1 cellular context compared by ENCODE assay signal in genomic region chr5:171649002-171649401, GRCh38.
TF ChIP-seq lines count a peak whose summit lies in the region.

No MANE protein-coding gene starts in this region.

TF ChIP-seq in WTC11, 78 proteins besides CTCF, POLR2A, EP300 and RAD21 (continued from another document):
- TF ChIP-seq, protein P1, sequence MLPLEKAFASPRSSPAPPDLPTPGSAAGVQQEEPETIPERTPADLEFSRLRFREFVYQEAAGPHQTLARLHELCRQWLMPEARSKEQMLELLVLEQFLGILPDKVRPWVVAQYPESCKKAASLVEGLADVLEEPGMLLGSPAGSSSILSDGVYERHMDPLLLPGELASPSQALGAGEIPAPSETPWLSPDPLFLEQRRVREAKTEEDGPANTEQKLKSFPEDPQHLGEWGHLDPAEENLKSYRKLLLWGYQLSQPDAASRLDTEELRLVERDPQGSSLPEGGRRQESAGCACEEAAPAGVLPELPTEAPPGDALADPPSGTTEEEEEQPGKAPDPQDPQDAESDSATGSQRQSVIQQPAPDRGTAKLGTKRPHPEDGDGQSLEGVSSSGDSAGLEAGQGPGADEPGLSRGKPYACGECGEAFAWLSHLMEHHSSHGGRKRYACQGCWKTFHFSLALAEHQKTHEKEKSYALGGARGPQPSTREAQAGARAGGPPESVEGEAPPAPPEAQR (CRISPR knock-in tag; IDR thresholded peaks at IDR 0.05) = no peak
- TF ChIP-seq SMAD3 (CRISPR knock-in tag; IDR thresholded peaks at IDR 0.05; ENCODE audit: borderline replicate concordance) = no peak
- no peak for TF ChIP-seq ZNF219 (CRISPR knock-in tag; IDR thresholded peaks at IDR 0.05; ENCODE audit: borderline replicate concordance)
- no peak for TF ChIP-seq GRHL2 (CRISPR knock-in tag; IDR thresholded peaks at IDR 0.05; ENCODE audit: insufficient replicate concordance, severe bottlenecking)
- TF ChIP-seq NFYB (CRISPR knock-in tag; conservative IDR thresholded peaks at IDR 0.05; ENCODE audit: low read depth) = no peak
- TF ChIP-seq KAT7 (CRISPR knock-in tag; IDR thresholded peaks at IDR 0.05; ENCODE audit: borderline replicate concordance) = no peak
- no peak for TF ChIP-seq CBFB (CRISPR knock-in tag; IDR thresholded peaks at IDR 0.05; ENCODE audit: low read depth)
- no peak for TF ChIP-seq PRRX2 (CRISPR knock-in tag; IDR thresholded peaks at IDR 0.05)
- TF ChIP-seq RELA (CRISPR knock-in tag; IDR thresholded peaks at IDR 0.05; ENCODE audit: borderline replicate concordance) = no peak
- no peak for TF ChIP-seq RORB (CRISPR knock-in tag; IDR thresholded peaks at IDR 0.05)
TF ChIP-seq in WTC11: peak in this region for 0.
